Comparison of ENCODE assay signal across 9 cellular contexts in the genomic region with DNA sequence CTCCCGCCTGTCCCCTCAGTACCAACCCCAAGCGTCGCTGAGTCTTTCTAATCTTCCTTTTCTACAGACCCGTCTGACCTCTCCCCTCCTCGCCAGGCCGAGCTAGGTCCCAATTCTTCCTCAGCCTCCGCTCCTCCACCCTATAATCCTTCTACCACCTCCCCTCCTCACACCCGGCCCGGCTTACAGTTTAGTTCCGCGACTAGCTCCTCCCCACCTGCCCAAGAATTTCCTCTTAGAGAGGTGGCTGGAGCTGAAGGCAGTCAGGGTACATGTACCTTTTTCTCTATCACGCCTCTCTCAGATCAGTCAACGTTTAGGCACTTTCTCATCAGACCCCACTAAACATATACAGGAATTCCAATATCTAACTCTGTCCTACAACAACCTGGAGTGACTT. TPM values are rescaled to one million over a fixed set of nuclear protein-coding genes. Genes with fewer than 3 reads are reported as not detected.
DNase-seq lines count a peak whose midpoint lies in the region; ATAC-seq, FAIRE-seq and TF ChIP-seq lines count a peak whose summit lies in the region.
"Not testable (repeated sequence)": the region's sequence is repeated elsewhere in the genome, so short reads cannot be mapped to it uniquely, and the experiment has no call there.
"Had no signal": no experiment of that assay in that cellular context is flagged by ENCODE, and none has a peak within 500 bp of the region (broad histone marks: within the 10 kb centered on the region; RNA-seq: fewer than 3 reads in every experiment).

No MANE protein-coding gene starts in this region.

- not testable (repeated sequence) for H4K5ac ChIP-seq in H1 (ENCODE audit: insufficient read length, low read depth, low read length)

- peak overlapping the region; percentile 76 for H3K4me3 ChIP-seq in HUES48 (ENCODE audit: low read depth, low read length)
- peak overlapping the region; percentile 40 to 62 (median 48) for H3K4me3 ChIP-seq in H1 (ENCODE audit: extremely low read depth in 1 of 4, insufficient read depth in 2 of 4, low read depth in 3 of 4, low read length in 4 of 4)
- peak overlapping the region; percentile 65; the same call in 1 of the 2 replicates for H3K4me3 ChIP-seq in iPS DF 6.9 (ENCODE audit: low read length)
- H3K4me3 ChIP-seq in iPS-20b (ENCODE audit: low read length) = peak overlapping the region; percentile 76

- H4K20me1 ChIP-seq in H1 (replicated peaks in 1 of 2; ENCODE audit: control insufficient read depth in 1 of 2, insufficient read depth in 2 of 2, low read length in 2 of 2) = not testable (repeated sequence)

- H3K4me1 ChIP-seq in HUES48 (ENCODE audit: control insufficient read depth, insufficient read depth, low read length) = peaks cover 14% of the 10 kb centered on the region
- not testable (repeated sequence) for H3K4me1 ChIP-seq in H1 (replicated peaks in 1 of 4; ENCODE audit: control insufficient read depth in 3 of 4, insufficient read depth in 4 of 4, low read length in 3 of 4); iPS DF 6.9 (ENCODE audit: control insufficient read depth, insufficient read depth, low read length); iPS-20b (ENCODE audit: insufficient read depth, low read length)

- H3K27ac ChIP-seq in HUES48 (ENCODE audit: low read depth, low read length) = peak overlapping the region; percentile 55
- H3K27ac ChIP-seq in H1 (ENCODE audit: low read depth, low read length); iPS-20b (ENCODE audit: low read length): not testable (repeated sequence)
- H3K27ac ChIP-seq in iPS DF 6.9 (ENCODE audit: low read length) = peak overlapping the region; percentile 56

- peak overlapping the region; percentile 24 for H3K4me3 Mint-ChIP-seq in natural killer cell treated with Interleukin-12 subunit alpha and Interleukin-12 subunit beta and Interleukin-15 and Interleukin-18, amount 100 ng/mL, for 72 hours

- not testable (repeated sequence) for H2BK15ac ChIP-seq in H1 (ENCODE audit: low read length)

- H3K23ac ChIP-seq in H1 (ENCODE audit: insufficient read length) = not testable (repeated sequence)

- H3K56ac ChIP-seq in H1 (replicated peaks; ENCODE audit: insufficient read length, low read depth, low read length) = not testable (repeated sequence)

- CTCF ChIA-PET in H1 (lab: Charles Lee; ENCODE audit: partially characterized antibody) = interaction anchor here (1.0 kb wide), 1 partner anchor 1201 kb away, joined by 3 read pairs; no protein-coding TSS in a partner anchor

- peaks cover 32 to 44% of the 10 kb centered on the region in 2 donors for H3K27me3 Mint-ChIP-seq in natural killer cell treated with Interleukin-12 subunit alpha and Interleukin-12 subunit beta and Interleukin-15 and Interleukin-18, amount 100 ng/mL, for 72 hours

- peaks cover 0 to 19% of the 10 kb centered on the region in 2 experiments; a peak in 2 of 4 replicates for H3K79me2 ChIP-seq in H1 (ENCODE audit: control insufficient read depth in 1 of 2, insufficient read depth in 2 of 2, low read length in 2 of 2)

- H3K4me2 ChIP-seq in H1 (ENCODE audit: insufficient read depth in 1 of 2, low read depth in 2 of 2, low read length in 2 of 2) = peak overlapping the region; percentile 70 to 85

- not testable (repeated sequence) for H3K4ac ChIP-seq in H1 (replicated peaks; ENCODE audit: insufficient read length, low read depth, low read length)

- H2AFZ ChIP-seq in H1 (ENCODE audit: low read length) = not testable (repeated sequence)

- H4K8ac ChIP-seq in H1 (ENCODE audit: extremely low read depth, insufficient read depth, low read length) = not testable (repeated sequence)

- H3K14ac ChIP-seq in H1 (ENCODE audit: insufficient read length) = not testable (repeated sequence)

- not testable (repeated sequence) for TF ChIP-seq EP300 in H1 (IDR thresholded peaks at IDR 0.05; ENCODE audit: borderline replicate concordance in 1 of 2, low read depth in 2 of 2, low read length in 2 of 2)

- not testable (repeated sequence) for TF ChIP-seq CTCF in H1 (IDR thresholded peaks at IDR 0.05; ENCODE audit: control extremely low read depth in 1 of 3, insufficient read depth in 1 of 3, low read depth in 1 of 3, low read length in 3 of 3)

- TF ChIP-seq RAD21 in H1 (IDR thresholded peaks at IDR 0.05 in 1 of 2, conservative IDR thresholded peaks at IDR 0.05 in 1 of 2; ENCODE audit: low read depth in 2 of 2, low read length in 2 of 2) = not testable (repeated sequence)

- H3K79me1 ChIP-seq in H1 (ENCODE audit: low read depth, low read length) = not testable (repeated sequence)

- FAIRE-seq in H1 (lab: Jason Lieb, UNC) = not testable (repeated sequence)

- H3K36me3 Mint-ChIP-seq in natural killer cell treated with Interleukin-12 subunit alpha and Interleukin-12 subunit beta and Interleukin-15 and Interleukin-18, amount 100 ng/mL, for 72 hours = not testable (repeated sequence)

- H2BK120ac ChIP-seq in H1 (replicated peaks; ENCODE audit: low read depth, low read length) = not testable (repeated sequence)

- H3K9ac ChIP-seq in HUES48 (ENCODE audit: low read depth, low read length) = peak overlapping the region; percentile 86
- H3K9ac ChIP-seq in H1 (replicated peaks in 1 of 4; ENCODE audit: extremely low read depth in 1 of 4, low read depth in 3 of 4, low read length in 3 of 4) = peak overlapping the region; percentile 57 to 70 (median 60); a peak in 6 of 7 replicates
- peak overlapping the region; percentile 84 for H3K9ac ChIP-seq in iPS-20b (ENCODE audit: low read depth, low read length)

- 3% methylated on average over 9 of the region's 13 CpGs; no CpG with 5 or more reads in 1 of the 2 experiments for WGBS in H1 (ENCODE audit: extremely low coverage in 1 of 2, insufficient coverage in 1 of 2, insufficient read length in 1 of 2, insufficient replicate concordance in 2 of 2, low coverage in 1 of 2, low lambda C conversion rate in 2 of 2, missing lambda C conversion rate in 1 of 2), 2 experiments
- WGBS in iPS DF 6.9 (ENCODE audit: insufficient coverage, insufficient read length) = no CpG with 5 or more reads among the region's 13 CpGs

- not testable (repeated sequence) for ATAC-seq in natural killer cell treated with Interleukin-12 subunit alpha and Interleukin-12 subunit beta and Interleukin-15 and Interleukin-18, amount 100 ng/mL, for 72 hours

- not testable (repeated sequence) for H2BK20ac ChIP-seq in H1 (ENCODE audit: low read length)

- peak; percentile 46 for DNase-seq in ELF-1 (ENCODE audit: low read depth, low spot score)
- DNase-seq in RPMI8226 = peak; percentile 28
- DNase-seq in H1 (ENCODE audit: low read depth in 1 of 2, low spot score in 2 of 2); iPS DF 6.9 (ENCODE audit: low read depth, low spot score); natural killer cell treated with Interleukin-12 subunit alpha and Interleukin-12 subunit beta and Interleukin-15 and Interleukin-18, amount 100 ng/mL, for 72 hours (ENCODE audit: low spot score): not testable (repeated sequence)

- not testable (repeated sequence) for H4K91ac ChIP-seq in H1 (replicated peaks; ENCODE audit: insufficient read length, low read length)

- not testable (repeated sequence) for H3K9me3 ChIP-seq in HUES48 (ENCODE audit: control insufficient read depth, insufficient read depth, low read length); H1 (ENCODE audit: insufficient read depth in 2 of 2, low read depth in 1 of 2, low read length in 1 of 2); iPS DF 6.9 (ENCODE audit: control insufficient read depth, insufficient read depth, low read length); iPS-20b (ENCODE audit: insufficient read depth, low read depth, low read length)

- H3K23me2 ChIP-seq in H1 (ENCODE audit: low read depth, low read length) = not testable (repeated sequence)

- not testable (repeated sequence) for H3K4me1 Mint-ChIP-seq in natural killer cell treated with Interleukin-12 subunit alpha and Interleukin-12 subunit beta and Interleukin-15 and Interleukin-18, amount 100 ng/mL, for 72 hours (ENCODE audit: low read depth in 2 of 2)

- not testable (repeated sequence) for H3K9me3 Mint-ChIP-seq in natural killer cell treated with Interleukin-12 subunit alpha and Interleukin-12 subunit beta and Interleukin-15 and Interleukin-18, amount 100 ng/mL, for 72 hours

- H2BK12ac ChIP-seq in H1 (ENCODE audit: low read depth, low read length) = not testable (repeated sequence)

- peak overlapping the region; percentile 68 for H3K18ac ChIP-seq in H1 (ENCODE audit: extremely low read depth, low read length)

- peak overlapping the region; percentile 77; the same call in 1 of the 2 replicates for H2BK5ac ChIP-seq in H1 (ENCODE audit: low read depth, low read length)

- not testable (repeated sequence) for TF ChIP-seq POLR2A in H1 (IDR thresholded peaks at IDR 0.05; ENCODE audit: control extremely low read depth in 1 of 2, low read depth in 2 of 2, low read length in 2 of 2)

- not testable (repeated sequence) for H3K36me3 ChIP-seq in HUES48 (ENCODE audit: control insufficient read depth, insufficient read depth, low read length); H1 (ENCODE audit: control insufficient read depth in 2 of 4, insufficient read depth in 4 of 4, low read length in 3 of 4); iPS DF 6.9 (ENCODE audit: control insufficient read depth, insufficient read depth, low read length); iPS-20b (ENCODE audit: insufficient read depth, low read depth, low read length)

- not testable (repeated sequence) for H3K27me3 ChIP-seq in HUES48 (ENCODE audit: control insufficient read depth, insufficient read depth, low read length); H1 (replicated peaks in 1 of 4; ENCODE audit: control insufficient read depth in 3 of 4, extremely low read depth in 1 of 4, insufficient read depth in 3 of 4, low read length in 3 of 4); iPS DF 6.9 (ENCODE audit: control insufficient read depth, insufficient read depth, low read length); iPS-20b (ENCODE audit: insufficient read depth, low read length)

- not testable (repeated sequence) for H2AK5ac ChIP-seq in H1 (ENCODE audit: low read depth, low read length)

- POLR2A ChIA-PET in H1 (lab: Charles Lee; ENCODE audit: partially characterized antibody) = interaction anchor here (0.7 to 2.2 kb wide), 8 partner anchors 9 to 1201 kb away, joined by 3 to 6 read pairs (median 3); a partner anchor contains a TSS

- peak overlapping the region in 1 of 2 donors; percentile 31 for H3K27ac Mint-ChIP-seq in natural killer cell treated with Interleukin-12 subunit alpha and Interleukin-12 subunit beta and Interleukin-15 and Interleukin-18, amount 100 ng/mL, for 72 hours

RNA-seq across cellular contexts. Expression of a gene that starts 8.7 kb away (rescaled TPM):
- total RNA-seq in H1 (2021; fragmentation: NEBNext Ultra II Directional; extraction: Animal tissue kit (Norgen Biotek cat#: 25700)) = 1.8 and 1.9 TPM in 2 replicates
- polyA plus RNA-seq in H1 (2011; rRNA removed) = 1.0 and 2.5 TPM in 2 replicates
- 2.1 TPM for polyA plus RNA-seq in H1 (2011; cell fraction: cytosol; rRNA removed)
- polyA plus RNA-seq in H1 (2011; cell fraction: nucleus; rRNA removed) = 2.9 TPM
- polyA plus RNA-seq in H1 (2012, experiment 1 of 2) = 0.69 to 1.5 TPM (median 1.1 TPM) in 4 replicates
- polyA plus RNA-seq in H1 (2012, experiment 2 of 2) = 0.89 TPM
- 1.8 TPM for polyA plus RNA-seq in H1 (2013, experiment 1 of 2)
- polyA plus RNA-seq in H1 (2013, experiment 2 of 2) = 1.7 TPM
- 2.8 and 5.0 TPM in 2 replicates for polyA minus RNA-seq in H1 (2011; rRNA and poly(A)+ RNA removed)
- polyA minus RNA-seq in H1 (2011; cell fraction: cytosol; rRNA and poly(A)+ RNA removed) = 2.3 TPM
- 3.6 TPM for polyA minus RNA-seq in H1 (2011; cell fraction: nucleus; rRNA and poly(A)+ RNA removed)
- 1 to 10 TPM in 1 of 2 donors, not detected in 1; 3.0 TPM for total RNA-seq in natural killer cell treated with Interleukin-12 subunit alpha and Interleukin-12 subunit beta and Interleukin-15 and Interleukin-18, amount 100 ng/mL, for 72 hours
- total RNA-seq: B cell; CD8-positive, alpha-beta T cell had no signal

RNA-seq across cellular contexts. Expression of a gene that starts 34.8 kb away (rescaled TPM):
- 70.1 and 70.5 TPM in 2 replicates for total RNA-seq in H1 (2021; fragmentation: NEBNext Ultra II Directional; extraction: Animal tissue kit (Norgen Biotek cat#: 25700))
- 74.2 and 122 TPM in 2 replicates for polyA plus RNA-seq in H1 (2011; rRNA removed)
- polyA plus RNA-seq in H1 (2011; cell fraction: cytosol; rRNA removed) = 18.3 TPM
- polyA plus RNA-seq in H1 (2011; cell fraction: nucleus; rRNA removed) = 43.4 TPM
- polyA plus RNA-seq in H1 (2012, experiment 1 of 2) = 31.7 to 71.5 TPM (median 58.5 TPM) in 4 replicates
- polyA plus RNA-seq in H1 (2012, experiment 2 of 2) = 49.1 TPM
- polyA plus RNA-seq in H1 (2013, experiment 1 of 2) = 138 TPM
- polyA plus RNA-seq in H1 (2013, experiment 2 of 2) = 150 TPM
- polyA minus RNA-seq in H1 (2011; rRNA and poly(A)+ RNA removed) = 13.8 and 14.5 TPM in 2 replicates
- 26.3 TPM for polyA minus RNA-seq in H1 (2011; cell fraction: cytosol; rRNA and poly(A)+ RNA removed)
- 21.6 TPM for polyA minus RNA-seq in H1 (2011; cell fraction: nucleus; rRNA and poly(A)+ RNA removed)
- total RNA-seq in natural killer cell treated with Interleukin-12 subunit alpha and Interleukin-12 subunit beta and Interleukin-15 and Interleukin-18, amount 100 ng/mL, for 72 hours = 10 to 100 TPM; 17.8 to 17.9 TPM

RNA-seq across cellular contexts. Expression of a gene that starts 49.1 kb away (rescaled TPM):
- total RNA-seq in H1 (2021; fragmentation: NEBNext Ultra II Directional; extraction: Animal tissue kit (Norgen Biotek cat#: 25700)) = 10.6 and 12.4 TPM in 2 replicates
- 6.1 and 14.0 TPM in 2 replicates for polyA plus RNA-seq in H1 (2011; rRNA removed)
- polyA plus RNA-seq in H1 (2011; cell fraction: cytosol; rRNA removed) = 8.1 TPM
- polyA plus RNA-seq in H1 (2011; cell fraction: nucleus; rRNA removed) = 50.1 TPM
- polyA plus RNA-seq in H1 (2012, experiment 1 of 2) = 8.6 to 16.1 TPM (median 13.9 TPM) in 4 replicates
- 7.2 TPM for polyA plus RNA-seq in H1 (2012, experiment 2 of 2)
- 11.2 TPM for polyA plus RNA-seq in H1 (2013, experiment 1 of 2)
- 8.9 TPM for polyA plus RNA-seq in H1 (2013, experiment 2 of 2)
- polyA minus RNA-seq in H1 (2011; rRNA and poly(A)+ RNA removed) = 5.0 and 6.9 TPM in 2 replicates
- polyA minus RNA-seq in H1 (2011; cell fraction: cytosol; rRNA and poly(A)+ RNA removed) = 8.4 TPM
- polyA minus RNA-seq in H1 (2011; cell fraction: nucleus; rRNA and poly(A)+ RNA removed) = 17.3 TPM
- 1 to 10 TPM in 1 of 2 donors, not detected in 1; 1.1 TPM for total RNA-seq in natural killer cell treated with Interleukin-12 subunit alpha and Interleukin-12 subunit beta and Interleukin-15 and Interleukin-18, amount 100 ng/mL, for 72 hours
- total RNA-seq: B cell had no signal
